14 cellular contexts compared by ENCODE assay signal in the genomic region with DNA sequence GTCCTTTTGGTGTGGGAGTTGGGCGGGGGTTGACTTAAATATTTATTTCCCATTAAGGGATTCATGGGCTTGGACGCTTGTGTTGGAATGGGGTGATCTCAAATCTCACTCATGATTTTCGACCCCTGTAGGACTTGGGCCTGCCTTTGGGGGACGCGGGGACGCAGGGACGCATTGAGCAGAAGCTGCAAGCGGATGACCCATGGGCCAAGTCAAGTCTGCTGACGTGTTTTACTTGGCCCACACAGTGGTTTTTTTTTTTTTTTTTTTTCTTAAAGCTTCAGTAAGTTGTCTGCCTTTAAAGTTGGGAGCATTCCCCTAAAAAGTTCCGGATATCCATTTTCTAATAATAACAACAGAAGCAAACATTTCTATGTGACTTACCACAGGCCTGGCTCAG. TPM values are rescaled to one million over a fixed set of nuclear protein-coding genes. Genes with fewer than 3 reads are reported as not detected.
A peak's percentile ranks its signal among the peaks of the same experiment; 100 is the strongest.
DNase-seq lines count a peak whose midpoint lies in the region; ATAC-seq, FAIRE-seq and TF ChIP-seq lines count a peak whose summit lies in the region.
"Had no signal": no experiment of that assay in that cellular context is flagged by ENCODE, and none has a peak within 500 bp of the region (broad histone marks: within the 10 kb centered on the region; RNA-seq: fewer than 3 reads in every experiment).

No MANE protein-coding gene starts in this region.

- peak in 3 of 4 donors; percentile 42 to 51 (median 47) for ATAC-seq in pancreas
- no peak for ATAC-seq in HG03159 (IDR thresholded peaks at IDR 0.05; ENCODE audit: unreplicated experiment)
- ATAC-seq: SK-N-SH treated with all-trans-retinoic acid at 6 μM for 48 hours had no signal

- peaks cover 0 to 3% (median 3%) of the 10 kb centered on the region in 3 donors for H3K27me3 Mint-ChIP-seq in CD14-positive monocyte (ENCODE audit: low read depth in 3 of 3)
- H3K27me3 Mint-ChIP-seq: activated B cell treated with CpG ODN at 0.5 μM for 24 hours had no signal

- WGBS in pancreas, 2 donors = 70 to 71% methylated on average over 10 of the region's 10 CpGs

- TF ChIP-seq CTCF in CD14-positive monocyte (IDR thresholded peaks at IDR 0.05) (no peak), left ventricle myocardium inferior (IDR thresholded peaks at IDR 0.05; ENCODE audit: borderline replicate concordance) (no peak), pancreas (IDR thresholded peaks at IDR 0.05) (no peak), A673 (conservative IDR thresholded peaks at IDR 0.05; ENCODE audit: low read depth, low read length) (no peak), GM20000 (IDR thresholded peaks at IDR 0.05; ENCODE audit: extremely low read depth, missing control alignments) (no peak)

- H3K27ac Mint-ChIP-seq in CD14-positive monocyte = peak overlapping the region in 6 of 7 donors; percentile 49 to 91 (median 76)
- H3K27ac Mint-ChIP-seq: activated B cell treated with CpG ODN at 0.5 μM for 24 hours had no signal

- H3K36me3 Mint-ChIP-seq in CD14-positive monocyte = peaks cover 56 to 63% of the 10 kb centered on the region in 2 donors

- CTCF ChIA-PET in A673 (lab: Charles Lee) = no interaction called here

- H3K27ac ChIP-seq in left ventricle myocardium inferior (replicated peaks) = no peak overlapping the region
- no peak overlapping the region for H3K27ac ChIP-seq in pancreas
- no peak overlapping the region for H3K27ac ChIP-seq in A673 (ENCODE audit: low read depth, low read length, poor library complexity, severe bottlenecking)

- H3K4me3 Mint-ChIP-seq in CD14-positive monocyte = no peak overlapping the region
- H3K4me3 Mint-ChIP-seq: activated B cell treated with CpG ODN at 0.5 μM for 24 hours had no signal

- DNase-seq in CD14-positive monocyte (ENCODE audit: low spot score) = no peak
- DNase-seq in adipocyte (ENCODE audit: low read depth) = no peak
- peak; percentile 25 for DNase-seq in left ventricle myocardium inferior
- DNase-seq in pancreas = peak in 1 of 6 donors; percentile 24
- DNase-seq in SHP77 (lab: John Stamatoyannopoulos, UW) = no peak
- DNase-seq in A673 (ENCODE audit: low spot score) = no peak
- no peak for DNase-seq in GM20000 (ENCODE audit: low spot score)
- DNase-seq: activated B cell treated with CpG ODN at 0.5 μM for 24 hours; activated T-cell treated with anti-CD3 and anti-CD28 coated beads for 4 hours; AML-193; MM.1S; stimulated activated CD8-positive, alpha-beta memory T cell treated with anti-CD3 and anti-CD28 coated beads, Interleukin-4, amount 100 ng/mL, for 48 hours had no signal

- H3K4me1 ChIP-seq in adipocyte (ENCODE audit: control insufficient read depth, insufficient read depth, low read length) (peaks cover 18% of the 10 kb centered on the region), left ventricle myocardium inferior (peaks cover 71% of the 10 kb centered on the region), pancreas (peaks cover 0 to 19% (median 6%) of the 10 kb centered on the region in 3 donors), A673 (ENCODE audit: insufficient read depth, low read length, poor library complexity, severe bottlenecking) (no peaks in the 10 kb centered on the region)

- BruUV-seq in A673 (replicated peaks; lab: Mats Ljungman, UMichigan) = no TSS peak

- no peaks in the 10 kb centered on the region for H3K9me3 ChIP-seq in adipocyte (ENCODE audit: control insufficient read depth, low read length)
- H3K9me3 ChIP-seq in left ventricle myocardium inferior (replicated peaks) = no peaks in the 10 kb centered on the region
- H3K9me3 ChIP-seq in pancreas = no peaks in the 10 kb centered on the region
- H3K9me3 ChIP-seq in A673 (ENCODE audit: low read depth, low read length, poor library complexity, severe bottlenecking) = no peaks in the 10 kb centered on the region

- peak overlapping the region; percentile 9 for H3K9ac ChIP-seq in adipocyte (ENCODE audit: low read length)

- H3K9me3 Mint-ChIP-seq in CD14-positive monocyte = peaks cover 0 to 1% (median 0%) of the 10 kb centered on the region in 7 donors
- H3K9me3 Mint-ChIP-seq: activated B cell treated with CpG ODN at 0.5 μM for 24 hours had no signal

- H3K27me3 ChIP-seq in adipocyte (replicated peaks; ENCODE audit: control insufficient read depth, insufficient read depth, low read length) = no peaks in the 10 kb centered on the region
- H3K27me3 ChIP-seq in left ventricle myocardium inferior (ENCODE audit: low read depth) = no peaks in the 10 kb centered on the region
- no peaks in the 10 kb centered on the region for H3K27me3 ChIP-seq in pancreas
- no peaks in the 10 kb centered on the region for H3K27me3 ChIP-seq in A673 (replicated peaks; ENCODE audit: insufficient read depth, low read depth, low read length, poor library complexity)

- H3K4me3 ChIP-seq in adipocyte (ENCODE audit: low read length) (peak overlapping the region; percentile 43), left ventricle myocardium inferior (no peak overlapping the region), pancreas (no peak overlapping the region), A673 (ENCODE audit: low read depth, low read length, poor library complexity, severe bottlenecking) (no peak overlapping the region)

- intact Hi-C loops in CD14-positive monocyte (cut with micrococcal nuclease) (loop anchor here in 1 of 2 donors (10.0 kb wide), 2 partner anchors 49 to 161 kb away; no protein-coding TSS in a partner anchor), left ventricle myocardium inferior (cut with micrococcal nuclease) (no loop called here), pancreas (cut with DNase I) (no loop called here), A673 (cut with micrococcal nuclease; ENCODE audit: unreplicated experiment) (no loop called here)

- H3K36me3 ChIP-seq in adipocyte (ENCODE audit: control insufficient read depth, insufficient read depth, low read length, severe bottlenecking) (peaks cover 7% of the 10 kb centered on the region), left ventricle myocardium inferior (peaks cover 3% of the 10 kb centered on the region), pancreas (no peaks in the 10 kb centered on the region), A673 (ENCODE audit: insufficient read depth, low read length, poor library complexity, severe bottlenecking) (no peaks in the 10 kb centered on the region)

- FAIRE-seq in pancreas (lab: Jason Lieb, UNC) = no peak

- POLR2A ChIA-PET in A673 (lab: Charles Lee; ENCODE audit: low non-redundant PET) = no interaction called here

- H3K4me1 Mint-ChIP-seq in CD14-positive monocyte = peaks cover 95% of the 10 kb centered on the region

RNA-seq across cellular contexts. Expression of a gene that starts 29.0 kb away (rescaled TPM):
- polyA plus RNA-seq in CD14-positive monocyte = under 1 TPM; 0.85 to 0.93 TPM
- total RNA-seq in left ventricle myocardium inferior = 11.2 TPM
- total RNA-seq in pancreas = 10 to 100 TPM; 17.7 to 37.0 (median 23.1) TPM
- 10 to 100 TPM in 1 of 2 donors, 1 to 10 TPM in 1; 9.7 to 20.2 TPM for polyA plus RNA-seq in pancreas
- 24.7 and 25.5 TPM in 2 replicates for total RNA-seq in A673 (2021)
